ENCODE assay signal across 31 cellular contexts in the genomic region with DNA sequence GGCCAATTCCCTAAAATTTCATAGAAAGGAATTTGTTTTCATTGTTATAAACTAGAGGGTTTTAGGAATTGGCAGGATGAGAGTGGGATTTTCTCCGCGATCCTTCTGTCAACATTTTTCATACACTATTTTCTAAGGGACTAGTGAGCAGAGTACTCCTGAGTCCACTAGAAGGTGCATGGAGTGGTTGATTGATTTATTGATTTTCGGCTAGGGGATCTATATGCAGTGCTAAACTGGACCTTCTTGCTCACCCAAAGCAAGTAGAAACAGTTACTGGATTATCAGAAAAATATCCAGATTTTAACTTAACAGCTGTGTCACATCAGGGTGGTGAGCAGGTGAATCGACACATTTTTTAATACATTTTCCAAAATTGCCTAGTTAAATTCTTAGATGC.
"Had no signal": no experiment of that assay in that cellular context is flagged by ENCODE, and none has a peak within 500 bp of the region (broad histone marks: within the 10 kb centered on the region; RNA-seq: fewer than 3 reads in every experiment).

No MANE protein-coding gene starts in this region.

- H3K36me3 Mint-ChIP-seq: activated naive CD4-positive, alpha-beta T cell treated with anti-CD3 and anti-CD28 coated beads, Interleukin-2, amount 50 U/mL, for 24 hours; activated naive CD8-positive, alpha-beta T cell treated with anti-CD3 and anti-CD28 coated beads, Interleukin-2, amount 10 ng/mL, durations not matched to agents 7 days and 5 days had no signal

- H3K27me3 ChIP-seq: ascending aorta, cardiac muscle cell, Peyer's patch, SJSA1 had no signal

- ATAC-seq: activated CD4-positive, alpha-beta T cell treated with anti-CD3 and anti-CD28 coated beads for 36 hours; activated CD4-positive, CD25-positive, alpha-beta regulatory T cell treated with anti-CD3 and anti-CD28 coated beads, Interleukin-2, amount 50 U/mL, for 24 hours; activated CD8-positive, alpha-beta T cell treated with anti-CD3 and anti-CD28 coated beads, Interleukin-2, amount 10 ng/mL, durations not matched to agents 7 days and 5 days; PC-3 had no signal

- H3K27ac Mint-ChIP-seq: activated CD4-positive, alpha-beta T cell treated with anti-CD3 and anti-CD28 coated beads for 36 hours; activated CD4-positive, alpha-beta T cell treated with anti-CD3 and anti-CD28 coated beads, Interleukin-2, amount 10 ng/mL, durations not matched to agents 7 days and 5 days; activated CD8-positive, alpha-beta T cell treated with anti-CD3 and anti-CD28 coated beads, Interleukin-2, amount 10 ng/mL, durations not matched to agents 7 days and 5 days; activated naive CD4-positive, alpha-beta T cell treated with anti-CD3 and anti-CD28 coated beads, Interleukin-2, amount 50 U/mL, for 24 hours; activated naive CD8-positive, alpha-beta T cell treated with anti-CD3 and anti-CD28 coated beads, Interleukin-2, amount 10 ng/mL, durations not matched to agents 7 days and 5 days; activated T-cell treated with anti-CD3 and anti-CD28 coated beads, Interleukin-2, amount 50 U/mL, for 24 hours; activated T-helper 2 cell treated with anti-CD3 and anti-CD28 coated beads, Interferon-gamma antibody, Interleukin-2, Interleukin-4, amounts not matched to agents 10 μg/mL and 5 μg/mL and 100 μg/mL, durations not matched to agents 14 hours and 24 hours and 36 hours; T-helper 1 cell treated with Interleukin-12 subunit alpha and Interleukin-12 subunit beta and Interleukin-4 antibody, amounts not matched to agents 30 μg/mL and 1 μg/mL, for 36 hours; T-helper 2 cell treated with Interferon-gamma antibody and Interleukin-4, amounts not matched to agents 5 μg/mL and 100 μg/mL, for 36 hours had no signal

- H3K4me1 Mint-ChIP-seq: activated CD4-positive, alpha-beta T cell treated with anti-CD3 and anti-CD28 coated beads for 36 hours; activated CD4-positive, alpha-beta T cell treated with anti-CD3 and anti-CD28 coated beads, Interleukin-2, amount 10 ng/mL, durations not matched to agents 7 days and 5 days; activated naive CD4-positive, alpha-beta T cell treated with anti-CD3 and anti-CD28 coated beads, Interleukin-2, amount 50 U/mL, for 24 hours; activated naive CD8-positive, alpha-beta T cell treated with anti-CD3 and anti-CD28 coated beads, Interleukin-2, amount 10 ng/mL, durations not matched to agents 7 days and 5 days had no signal

- H3K4me1 ChIP-seq: ascending aorta, Peyer's patch, SJSA1 had no signal

- DNase-seq: activated CD4-positive, alpha-beta T cell treated with anti-CD3 and anti-CD28 coated beads for 36 hours; activated CD4-positive, alpha-beta T cell treated with anti-CD3 and anti-CD28 coated beads, Interleukin-2, amount 10 ng/mL, durations not matched to agents 7 days and 5 days; activated CD4-positive, alpha-beta T cell treated with anti-CD3 and anti-CD28 coated beads, Interleukin-2, amount 50 U/mL, for 48 hours; activated CD8-positive, alpha-beta T cell treated with anti-CD3 and anti-CD28 coated beads, Interleukin-2, amount 10 ng/mL, durations not matched to agents 7 days and 5 days; activated gamma-delta T cell; activated naive CD4-positive, alpha-beta T cell treated with Interleukin-2 at 50 U/mL for 16 hours; activated naive CD8-positive, alpha-beta T cell treated with anti-CD3 and anti-CD28 coated beads, Interleukin-2, amount 10 ng/mL, durations not matched to agents 7 days and 5 days; activated T-cell treated with anti-CD3 and anti-CD28 coated beads, Interleukin-2, amount 50 U/mL, for 24 hours; amygdala; Kasumi-1; MM.1S; MV-4-11; NCI-H1092; NCI-H1436 treated with DMSO at 0.1 percent for 48 hours; NCI-H1694 treated with DMSO at 0.1 percent for 48 hours; NCI-H2029; NCI-H345; NCI-H524 treated with DMSO at 0.1 percent for 48 hours; PC-3; Peyer's patch; RPMI8226; SHP77 treated with DMSO at 0.1 percent for 48 hours; SK-N-SH had no signal

- H3K4me3 Mint-ChIP-seq: activated CD4-positive, alpha-beta T cell treated with anti-CD3 and anti-CD28 coated beads for 36 hours; activated CD4-positive, alpha-beta T cell treated with anti-CD3 and anti-CD28 coated beads, Interleukin-2, amount 10 ng/mL, durations not matched to agents 7 days and 5 days; activated CD8-positive, alpha-beta T cell treated with anti-CD3 and anti-CD28 coated beads, Interleukin-2, amount 10 ng/mL, durations not matched to agents 7 days and 5 days; activated naive CD4-positive, alpha-beta T cell treated with anti-CD3 and anti-CD28 coated beads, Interleukin-2, amount 50 U/mL, for 24 hours; activated naive CD8-positive, alpha-beta T cell treated with anti-CD3 and anti-CD28 coated beads, Interleukin-2, amount 10 ng/mL, durations not matched to agents 7 days and 5 days; activated T-cell treated with anti-CD3 and anti-CD28 coated beads, Interleukin-2, amount 50 U/mL, for 24 hours; T-helper 1 cell treated with Interleukin-12 subunit alpha and Interleukin-12 subunit beta and Interleukin-4 antibody, amounts not matched to agents 30 μg/mL and 1 μg/mL, for 36 hours; T-helper 2 cell treated with Interferon-gamma antibody and Interleukin-4, amounts not matched to agents 5 μg/mL and 100 μg/mL, for 36 hours had no signal

- H3K4me2 ChIP-seq: SK-N-SH had no signal

- H3K27ac ChIP-seq: ascending aorta, cardiac muscle cell, Peyer's patch, SJSA1 had no signal

- H3K9me3 Mint-ChIP-seq: activated CD4-positive, alpha-beta T cell treated with anti-CD3 and anti-CD28 coated beads, Interleukin-2, amount 10 ng/mL, durations not matched to agents 7 days and 5 days; activated naive CD4-positive, alpha-beta T cell treated with anti-CD3 and anti-CD28 coated beads, Interleukin-2, amount 50 U/mL, for 24 hours; activated T-cell treated with anti-CD3 and anti-CD28 coated beads, Interleukin-2, amount 50 U/mL, for 24 hours; activated T-helper 2 cell treated with anti-CD3 and anti-CD28 coated beads, Interferon-gamma antibody, Interleukin-2, Interleukin-4, amounts not matched to agents 10 μg/mL and 5 μg/mL and 100 μg/mL, durations not matched to agents 14 hours and 24 hours and 36 hours; T-helper 1 cell treated with Interleukin-12 subunit alpha and Interleukin-12 subunit beta and Interleukin-4 antibody, amounts not matched to agents 30 μg/mL and 1 μg/mL, for 36 hours; T-helper 2 cell treated with Interferon-gamma antibody and Interleukin-4, amounts not matched to agents 5 μg/mL and 100 μg/mL, for 36 hours had no signal

- H3K9ac ChIP-seq: SK-N-SH had no signal

- H3K4me3 ChIP-seq: ascending aorta, cardiac muscle cell, Peyer's patch, SJSA1 had no signal

- H3K36me3 ChIP-seq: ascending aorta, cardiac muscle cell, Peyer's patch, SJSA1 had no signal

- H3K27me3 Mint-ChIP-seq: activated CD4-positive, alpha-beta T cell treated with anti-CD3 and anti-CD28 coated beads for 36 hours; activated CD4-positive, alpha-beta T cell treated with anti-CD3 and anti-CD28 coated beads, Interleukin-2, amount 10 ng/mL, durations not matched to agents 7 days and 5 days; activated naive CD4-positive, alpha-beta T cell treated with anti-CD3 and anti-CD28 coated beads, Interleukin-2, amount 50 U/mL, for 24 hours; activated naive CD8-positive, alpha-beta T cell treated with anti-CD3 and anti-CD28 coated beads, Interleukin-2, amount 10 ng/mL, durations not matched to agents 7 days and 5 days; activated T-cell treated with anti-CD3 and anti-CD28 coated beads, Interleukin-2, amount 50 U/mL, for 24 hours had no signal

- H3K9me3 ChIP-seq: ascending aorta, Peyer's patch, SJSA1, SK-N-SH had no signal
